ENCODE assay signal across 9 cellular contexts in genomic region chr7:30914611-30915601, GRCh38. TPM values are rescaled to one million over a fixed set of nuclear protein-coding genes. Genes with fewer than 3 reads are reported as not detected.
DNase-seq lines count a peak whose midpoint lies in the region; ATAC-seq, FAIRE-seq and TF ChIP-seq lines count a peak whose summit lies in the region.
"Had no signal": no experiment of that assay in that cellular context is flagged by ENCODE, and none has a peak within 500 bp of the region (broad histone marks: within the 10 kb centered on the region; RNA-seq: fewer than 3 reads in every experiment).

No MANE protein-coding gene starts in this region.

- no peaks in the 10 kb centered on the region for H3K36me3 Mint-ChIP-seq in Caco-2 (ENCODE audit: insufficient read depth, unreplicated experiment)

- TF ChIP-seq POLR2A in GM18505 (IDR thresholded peaks at IDR 0.05; ENCODE audit: borderline replicate concordance, extremely low read depth, insufficient read depth, insufficient read length): no peak

- H3K9me3 Mint-ChIP-seq in Caco-2 (ENCODE audit: unreplicated experiment): no peaks in the 10 kb centered on the region

- TF ChIP-seq CTCF in Caco-2 (IDR thresholded peaks at IDR 0.05; ENCODE audit: insufficient read depth in 1 of 2, low read depth in 1 of 2, low read length in 1 of 2, severe bottlenecking in 1 of 2, unreplicated experiment in 1 of 2): no peak
- no peak for TF ChIP-seq CTCF in pancreas (IDR thresholded peaks at IDR 0.05)

- POLR2A ChIA-PET in Caco-2 (lab: Charles Lee): no interaction called here

- DNase-seq in Caco-2 (no peak), OCI-M2 (lab: John Stamatoyannopoulos, UW; ENCODE audit: unreplicated experiment) (peak; percentile 22), pancreas (peak in 2 of 6 donors; percentile 32 to 63), NOMO-1 (lab: John Stamatoyannopoulos, UW; ENCODE audit: unreplicated experiment in 2 of 2) (no peak)
- DNase-seq: cortex of kidney had no signal

- peak overlapping the region; percentile 23 to 61 for H3K27ac ChIP-seq in esophagus (ENCODE audit: low read depth in 2 of 2, low read length in 1 of 2)
- peak overlapping the region in 3 of 4 donors; percentile 10 to 63 (median 58) for H3K27ac ChIP-seq in pancreas

- H3K27me3 Mint-ChIP-seq in Caco-2 (ENCODE audit: insufficient read depth, unreplicated experiment): no peaks in the 10 kb centered on the region

- intact Hi-C loops in Caco-2 (cut with micrococcal nuclease; ENCODE audit: unreplicated experiment) (no loop called here), pancreas (cut with DNase I) (loop anchor here in 1 of 3 donors (10.0 kb wide), 1 partner anchor 110 kb away; no protein-coding TSS in a partner anchor)

- ATAC-seq in pancreas (peak in 1 of 4 donors; percentile 3), GM18505 (IDR thresholded peaks at IDR 0.05; ENCODE audit: unreplicated experiment) (no peak), HG02759 (IDR thresholded peaks at IDR 0.05; ENCODE audit: unreplicated experiment) (no peak), HG02588 (IDR thresholded peaks at IDR 0.05; ENCODE audit: unreplicated experiment) (no peak)

- H3K9me3 ChIP-seq in Caco-2 (no peaks in the 10 kb centered on the region), esophagus (ENCODE audit: control insufficient read depth in 2 of 2, insufficient read depth in 1 of 2, low read depth in 1 of 2, low read length in 1 of 2) (no peaks in the 10 kb centered on the region), pancreas (no peaks in the 10 kb centered on the region)

- CTCF ChIA-PET in Caco-2 (lab: Charles Lee): no interaction called here

- 45 to 64% methylated on average over 14 to 15 of the region's 15 CpGs for WGBS in esophagus, 2 donors
- WGBS in pancreas, 2 donors: 37 to 46% methylated on average over 15 of the region's 15 CpGs

- no peaks in the 10 kb centered on the region for H3K27me3 ChIP-seq in Caco-2 (replicated peaks; ENCODE audit: control insufficient read depth, insufficient read depth, low read length)
- H3K27me3 ChIP-seq in esophagus (ENCODE audit: control insufficient read depth in 1 of 2, insufficient read depth in 2 of 2, low read length in 2 of 2): no peaks in the 10 kb centered on the region
- H3K27me3 ChIP-seq in pancreas: no peaks in the 10 kb centered on the region

- BruUV-seq in Caco-2 (replicated peaks; lab: Mats Ljungman, UMichigan): no TSS peak

- no peak for FAIRE-seq in pancreas (lab: Jason Lieb, UNC)

- H3K4me1 ChIP-seq in Caco-2: peaks cover 27% of the 10 kb centered on the region
- H3K4me1 ChIP-seq in esophagus (ENCODE audit: control insufficient read depth in 2 of 2, insufficient read depth in 2 of 2, low read length in 1 of 2): peaks cover 0 to 8% of the 10 kb centered on the region in 2 donors
- peaks cover 6 to 20% (median 16%) of the 10 kb centered on the region in 3 donors for H3K4me1 ChIP-seq in pancreas

- H3K4me3 ChIP-seq in Caco-2 (ENCODE audit: low read depth, low read length): no peak overlapping the region
- peak overlapping the region; percentile 2 to 4 for H3K4me3 ChIP-seq in esophagus (ENCODE audit: low read depth in 1 of 2, low read length in 2 of 2)
- peak overlapping the region in 3 of 4 donors; percentile 7 to 47 (median 46) for H3K4me3 ChIP-seq in pancreas

- no peak overlapping the region for H3K4me3 Mint-ChIP-seq in Caco-2 (ENCODE audit: unreplicated experiment)

- H3K27ac Mint-ChIP-seq in Caco-2 (ENCODE audit: unreplicated experiment): peak overlapping the region; percentile 3

- peaks cover 18% of the 10 kb centered on the region for H3K4me1 Mint-ChIP-seq in Caco-2 (ENCODE audit: low read depth, unreplicated experiment)

- no peaks in the 10 kb centered on the region for H3K36me3 ChIP-seq in Caco-2 (ENCODE audit: control insufficient read depth, insufficient read depth, low read length)
- no peaks in the 10 kb centered on the region for H3K36me3 ChIP-seq in esophagus (ENCODE audit: control insufficient read depth in 2 of 2, insufficient read depth in 2 of 2, low read length in 1 of 2)
- no peaks in the 10 kb centered on the region for H3K36me3 ChIP-seq in pancreas

RNA-seq across cellular contexts. Expression of gene AQP1, which starts 3.3 kb away (rescaled TPM):
- total RNA-seq in Caco-2 (2022) (0.19 and 0.52 TPM in 2 replicates), pancreas (100 to 1,000 TPM; 146 to 273 (median 196) TPM)
- polyA plus RNA-seq in esophagus (10 to 100 TPM; 28.9 to 49.8 TPM), pancreas (100 to 1,000 TPM; 301 to 450 TPM)

RNA-seq across cellular contexts. Expression of gene GHRHR, which starts 48.8 kb away (rescaled TPM):
- total RNA-seq in Caco-2 (2022) (not detected in 2 replicates), pancreas (under 1 TPM in 1 of 6 donors, not detected in 5; 0.55 TPM)
- polyA plus RNA-seq in esophagus (not detected), pancreas (under 1 TPM; 0.34 to 0.47 TPM)

Comparison
In these comparisons a context has a peak if more than half of its experiments do, and no peak if none do; other contexts are left out.
1. RNA of gene AQP1, which starts 3.3 kb away (total RNA-seq): 146 to 273 TPM in pancreas; 0.19 to 0.52 TPM in Caco-2; every median in the first group is over 10 times any median in the second.